Comparison of ENCODE assay signal across 1 cellular context in the genomic region with DNA sequence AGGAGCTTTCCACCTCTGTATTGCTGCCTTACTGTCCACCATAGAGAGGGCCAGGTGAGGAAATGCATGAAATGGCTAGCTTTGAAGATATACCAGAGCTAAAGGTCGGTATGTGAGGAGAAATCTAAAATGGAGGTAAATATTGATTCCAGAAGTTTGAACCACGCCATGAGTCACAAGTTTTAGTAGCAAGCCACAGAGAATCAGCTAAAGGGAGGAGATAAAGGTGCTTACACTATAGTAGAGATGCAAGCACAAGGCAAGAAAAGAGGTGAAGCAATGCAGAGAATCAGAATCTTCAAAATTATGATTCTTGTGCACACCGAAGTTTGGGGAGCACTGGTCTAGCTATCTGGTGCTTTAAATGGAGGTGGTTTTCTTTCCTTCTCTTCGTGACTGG.
TF ChIP-seq lines count a peak whose summit lies in the region.

No MANE protein-coding gene starts in this region.

TF ChIP-seq in H1, 55 proteins besides CTCF, POLR2A, EP300 and RAD21:
- TF ChIP-seq, protein P1, sequence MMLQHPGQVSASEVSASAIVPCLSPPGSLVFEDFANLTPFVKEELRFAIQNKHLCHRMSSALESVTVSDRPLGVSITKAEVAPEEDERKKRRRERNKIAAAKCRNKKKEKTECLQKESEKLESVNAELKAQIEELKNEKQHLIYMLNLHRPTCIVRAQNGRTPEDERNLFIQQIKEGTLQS (IDR thresholded peaks at IDR 0.05; ENCODE audit: insufficient read depth, low read depth, low read length), result no peak
- TF ChIP-seq FOSL1 (IDR thresholded peaks at IDR 0.05; ENCODE audit: insufficient read depth, low read depth, low read length) (no peak), TAF1 (IDR thresholded peaks at IDR 0.05; ENCODE audit: low read depth, low read length) (no peak), HDAC6 (IDR thresholded peaks at IDR 0.05; ENCODE audit: low read depth, low read length) (no peak), NANOG (IDR thresholded peaks at IDR 0.05; ENCODE audit: insufficient read depth, low read depth, low read length, poor library complexity, severe bottlenecking) (no peak)
